14 cellular contexts compared by ENCODE assay signal in the genomic region with DNA sequence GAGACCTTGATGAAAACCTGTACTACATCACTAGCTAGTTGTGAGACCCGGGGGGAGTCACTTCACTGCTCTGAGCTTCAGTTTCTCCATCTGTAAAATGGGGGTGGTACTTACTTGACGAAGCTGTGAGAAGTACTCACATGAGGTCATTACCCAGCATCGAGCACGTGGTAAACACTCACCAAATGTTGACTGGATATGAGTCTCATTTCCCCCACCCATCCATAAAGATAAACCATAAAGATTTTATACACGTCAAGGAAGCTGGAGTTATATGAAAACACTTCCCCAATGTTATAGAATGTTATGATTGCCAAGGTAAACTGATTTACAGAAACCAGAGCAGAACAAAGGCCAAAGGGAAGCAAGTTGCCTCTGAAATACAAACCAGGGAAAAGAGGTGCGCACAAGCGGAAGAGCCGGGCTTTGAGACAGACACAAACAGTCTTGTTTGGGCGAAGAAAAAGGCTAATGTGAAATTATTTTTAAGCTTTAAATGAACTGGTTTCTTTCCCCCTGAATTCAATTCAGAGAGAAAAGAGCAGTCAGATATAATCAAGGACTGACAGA.
A peak's percentile ranks its signal among the peaks of the same experiment; 100 is the strongest.
DNase-seq lines count a peak whose midpoint lies in the region; ATAC-seq, FAIRE-seq and TF ChIP-seq lines count a peak whose summit lies in the region.
"Had no signal": no experiment of that assay in that cellular context is flagged by ENCODE, and none has a peak within 500 bp of the region (broad histone marks: within the 10 kb centered on the region; RNA-seq: fewer than 3 reads in every experiment).

No MANE protein-coding gene starts in this region.

- CTCF ChIA-PET in HepG2 (lab: Yijun Ruan, JAX; ENCODE audit: low intra/inter-chr PET ratio, low total read pairs), result no interaction called here

- H3K27ac ChIP-seq in C4-2B (peak overlapping the region; percentile 91), colonic mucosa (peak overlapping the region; percentile 64), prostate gland (peak overlapping the region in 1 of 2 donors; percentile 44), HepG2 (ENCODE audit: extremely low read length, insufficient read depth, low read length) (no peak overlapping the region)
- H3K27ac ChIP-seq: BLaER1 treated with 17β-estradiol and CSF1 and Interleukin-3, amounts not matched to agents 10 nM and 100 nM; GM23248 had no signal

- no peak for TF ChIP-seq POLR2A in prostate gland (IDR thresholded peaks at IDR 0.05)
- no peak for TF ChIP-seq POLR2A in HepG2 (IDR thresholded peaks at IDR 0.05; ENCODE audit: insufficient read depth in 1 of 2, low read depth in 2 of 2, low read length in 2 of 2)

- no peak overlapping the region for H2AFZ ChIP-seq in HepG2 (ENCODE audit: low read length)
- H2AFZ ChIP-seq: GM23248 had no signal

- whole genome bisulfite sequencing in prostate gland, result 52% methylated on average over 9 of the region's 9 CpGs
- 38% methylated on average over 9 of the region's 9 CpGs for WGBS in HepG2 (ENCODE audit: low lambda C conversion rate)

- H3K4me2 ChIP-seq in HepG2 (ENCODE audit: low read depth, low read length), result no peak overlapping the region
- H3K4me2 ChIP-seq: BLaER1 treated with 17β-estradiol and CSF1 and Interleukin-3, amounts not matched to agents 10 nM and 100 nM had no signal

- in situ Hi-C loops in HepG2 (cut with HindIII; ENCODE audit: extremely low pct_ligation_motif_present, low pct_unique_long_range_greater_than_20kb), result no loop called here

- H3K36me3 ChIP-seq in colonic mucosa, result no peaks in the 10 kb centered on the region
- H3K36me3 ChIP-seq in prostate gland, result no peaks in the 10 kb centered on the region
- H3K36me3 ChIP-seq in HepG2 (replicated peaks in 1 of 2; ENCODE audit: control insufficient read depth in 1 of 2, insufficient read depth in 2 of 2, low read length in 2 of 2), result no peaks in the 10 kb centered on the region
- H3K36me3 ChIP-seq: BLaER1 treated with 17β-estradiol and CSF1 and Interleukin-3, amounts not matched to agents 10 nM and 100 nM had no signal

- no peaks in the 10 kb centered on the region for H4K20me1 ChIP-seq in HepG2 (ENCODE audit: insufficient read depth, low read length)
- H4K20me1 ChIP-seq: BLaER1 treated with 17β-estradiol and CSF1 and Interleukin-3, amounts not matched to agents 10 nM and 100 nM had no signal

- TF ChIP-seq CTCF in C4-2B (conservative IDR thresholded peaks at IDR 0.05) (no peak), colonic mucosa (IDR thresholded peaks at IDR 0.05) (no peak), prostate gland (IDR thresholded peaks at IDR 0.05) (no peak), HepG2 (CRISPR knock-in tag; IDR thresholded peaks at IDR 0.05) (no peak)

- H3K9me3 ChIP-seq in colonic mucosa (no peaks in the 10 kb centered on the region), prostate gland (no peaks in the 10 kb centered on the region), HepG2 (ENCODE audit: low read length) (no peaks in the 10 kb centered on the region)
- H3K9me3 ChIP-seq: BLaER1 treated with 17β-estradiol and CSF1 and Interleukin-3, amounts not matched to agents 10 nM and 100 nM had no signal

- intact Hi-C loops in colonic mucosa (cut with DNase I) (no loop called here), prostate gland (cut with DNase I) (no loop called here), HepG2 (cut with micrococcal nuclease; ENCODE audit: unreplicated experiment) (no loop called here)

- TF ChIP-seq RAD21 in HepG2 (CRISPR knock-in tag; IDR thresholded peaks at IDR 0.05), result no peak

- no peak for FAIRE-seq in HepG2 (lab: Jason Lieb, UNC)

- DNase-seq in LoVo (ENCODE audit: low spot score), result peak; percentile 51
- DNase-seq in colonic mucosa, result peak; percentile 59
- peak; percentile 23 for DNase-seq in prostate gland (ENCODE audit: low spot score)
- DNase-seq in HepG2 (ENCODE audit: low spot score), result no peak
- DNase-seq in NCI-H1930 (lab: John Stamatoyannopoulos, UW), result no peak
- DNase-seq: ACHN; Calu3; CD4-positive, alpha-beta T cell; DMS 273 treated with DMSO at 0.1 percent for 48 hours; GM23248; H7 had no signal

- H3K4me1 ChIP-seq in colonic mucosa (no peaks in the 10 kb centered on the region), prostate gland (replicated peaks) (no peaks in the 10 kb centered on the region), HepG2 (ENCODE audit: insufficient read depth, low read length) (no peaks in the 10 kb centered on the region)
- H3K4me1 ChIP-seq: BLaER1 treated with 17β-estradiol and CSF1 and Interleukin-3, amounts not matched to agents 10 nM and 100 nM had no signal

- POLR2A ChIA-PET in HepG2 (lab: Yijun Ruan, JAX), result no interaction called here

- no peak for ATAC-seq in HepG2
- ATAC-seq in GM18511 (IDR thresholded peaks at IDR 0.05; ENCODE audit: unreplicated experiment), result no peak

- BruUV-seq in HepG2 (replicated peaks; lab: Mats Ljungman, UMichigan), result no TSS peak

- H3K4me3 ChIP-seq in colonic mucosa (no peak overlapping the region), prostate gland (no peak overlapping the region), HepG2 (replicated peaks in 1 of 3; ENCODE audit: insufficient read depth in 1 of 3, low read depth in 2 of 3, low read length in 3 of 3) (no peak overlapping the region)
- H3K4me3 ChIP-seq: BLaER1 treated with 17β-estradiol and CSF1 and Interleukin-3, amounts not matched to agents 10 nM and 100 nM; GM23248 had no signal

- no peaks in the 10 kb centered on the region for H3K79me2 ChIP-seq in HepG2 (ENCODE audit: insufficient read depth, low read length)

- TF ChIP-seq EP300 in HepG2 (IDR thresholded peaks at IDR 0.05; ENCODE audit: low read depth in 2 of 2, low read length in 2 of 2) (no peak), HepG2 (CRISPR knock-in tag; IDR thresholded peaks at IDR 0.05; ENCODE audit: borderline replicate concordance) (no peak)

- peak overlapping the region in 1 of 2 donors; percentile 47 for H3K9ac ChIP-seq in colonic mucosa (ENCODE audit: low read depth in 2 of 2, low read length in 2 of 2)
- no peak overlapping the region for H3K9ac ChIP-seq in HepG2 (ENCODE audit: insufficient read depth, low read depth, low read length)
- H3K9ac ChIP-seq: BLaER1 treated with 17β-estradiol and CSF1 and Interleukin-3, amounts not matched to agents 10 nM and 100 nM; GM23248 had no signal

- no peaks in the 10 kb centered on the region for H3K27me3 ChIP-seq in colonic mucosa
- H3K27me3 ChIP-seq in prostate gland (replicated peaks; ENCODE audit: insufficient read depth), result no peaks in the 10 kb centered on the region
- no peaks in the 10 kb centered on the region; a peak in 1 of 5 replicates for H3K27me3 ChIP-seq in HepG2 (ENCODE audit: control insufficient read depth in 1 of 2, insufficient read depth in 2 of 2, low read length in 2 of 2)
- H3K27me3 ChIP-seq: BLaER1 treated with 17β-estradiol and CSF1 and Interleukin-3, amounts not matched to agents 10 nM and 100 nM had no signal

TF ChIP-seq in HepG2, 621 proteins besides CTCF, POLR2A, EP300 and RAD21:
- no peak for TF ChIP-seq ZFY (CRISPR knock-in tag; IDR thresholded peaks at IDR 0.05)
- TF ChIP-seq, protein P1, sequence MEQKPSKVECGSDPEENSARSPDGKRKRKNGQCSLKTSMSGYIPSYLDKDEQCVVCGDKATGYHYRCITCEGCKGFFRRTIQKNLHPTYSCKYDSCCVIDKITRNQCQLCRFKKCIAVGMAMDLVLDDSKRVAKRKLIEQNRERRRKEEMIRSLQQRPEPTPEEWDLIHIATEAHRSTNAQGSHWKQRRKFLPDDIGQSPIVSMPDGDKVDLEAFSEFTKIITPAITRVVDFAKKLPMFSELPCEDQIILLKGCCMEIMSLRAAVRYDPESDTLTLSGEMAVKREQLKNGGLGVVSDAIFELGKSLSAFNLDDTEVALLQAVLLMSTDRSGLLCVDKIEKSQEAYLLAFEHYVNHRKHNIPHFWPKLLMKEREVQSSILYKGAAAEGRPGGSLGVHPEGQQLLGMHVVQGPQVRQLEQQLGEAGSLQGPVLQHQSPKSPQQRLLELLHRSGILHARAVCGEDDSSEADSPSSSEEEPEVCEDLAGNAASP (CRISPR knock-in tag; IDR thresholded peaks at IDR 0.05; ENCODE audit: borderline replicate concordance), result no peak
- TF ChIP-seq, protein P2, sequence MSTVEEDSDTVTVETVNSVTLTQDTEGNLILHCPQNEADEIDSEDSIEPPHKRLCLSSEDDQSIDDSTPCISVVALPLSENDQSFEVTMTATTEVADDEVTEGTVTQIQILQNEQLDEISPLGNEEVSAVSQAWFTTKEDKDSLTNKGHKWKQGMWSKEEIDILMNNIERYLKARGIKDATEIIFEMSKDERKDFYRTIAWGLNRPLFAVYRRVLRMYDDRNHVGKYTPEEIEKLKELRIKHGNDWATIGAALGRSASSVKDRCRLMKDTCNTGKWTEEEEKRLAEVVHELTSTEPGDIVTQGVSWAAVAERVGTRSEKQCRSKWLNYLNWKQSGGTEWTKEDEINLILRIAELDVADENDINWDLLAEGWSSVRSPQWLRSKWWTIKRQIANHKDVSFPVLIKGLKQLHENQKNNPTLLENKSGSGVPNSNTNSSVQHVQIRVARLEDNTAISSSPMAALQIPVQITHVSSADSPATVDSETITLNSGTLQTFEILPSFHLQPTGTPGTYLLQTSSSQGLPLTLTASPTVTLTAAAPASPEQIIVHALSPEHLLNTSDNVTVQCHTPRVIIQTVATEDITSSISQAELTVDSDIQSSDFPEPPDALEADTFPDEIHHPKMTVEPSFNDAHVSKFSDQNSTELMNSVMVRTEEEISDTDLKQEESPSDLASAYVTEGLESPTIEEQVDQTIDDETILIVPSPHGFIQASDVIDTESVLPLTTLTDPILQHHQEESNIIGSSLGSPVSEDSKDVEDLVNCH (CRISPR knock-in tag; IDR thresholded peaks at IDR 0.05), result no peak
- TF ChIP-seq, protein P3, sequence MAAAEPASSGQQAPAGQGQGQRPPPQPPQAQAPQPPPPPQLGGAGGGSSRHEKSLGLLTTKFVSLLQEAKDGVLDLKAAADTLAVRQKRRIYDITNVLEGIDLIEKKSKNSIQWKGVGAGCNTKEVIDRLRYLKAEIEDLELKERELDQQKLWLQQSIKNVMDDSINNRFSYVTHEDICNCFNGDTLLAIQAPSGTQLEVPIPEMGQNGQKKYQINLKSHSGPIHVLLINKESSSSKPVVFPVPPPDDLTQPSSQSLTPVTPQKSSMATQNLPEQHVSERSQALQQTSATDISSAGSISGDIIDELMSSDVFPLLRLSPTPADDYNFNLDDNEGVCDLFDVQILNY (CRISPR knock-in tag; conservative IDR thresholded peaks at IDR 0.05), result no peak

Comparison
In these comparisons a context has a peak if more than half of its experiments do, and no peak if none do; other contexts are left out.
1. DNase-seq: peak in LoVo (single experiment), colonic mucosa (single experiment) and prostate gland (single experiment); none in HepG2 (single experiment) and NCI-H1930 (0 of 2).